6 cellular contexts compared by ENCODE assay signal in the genomic region with DNA sequence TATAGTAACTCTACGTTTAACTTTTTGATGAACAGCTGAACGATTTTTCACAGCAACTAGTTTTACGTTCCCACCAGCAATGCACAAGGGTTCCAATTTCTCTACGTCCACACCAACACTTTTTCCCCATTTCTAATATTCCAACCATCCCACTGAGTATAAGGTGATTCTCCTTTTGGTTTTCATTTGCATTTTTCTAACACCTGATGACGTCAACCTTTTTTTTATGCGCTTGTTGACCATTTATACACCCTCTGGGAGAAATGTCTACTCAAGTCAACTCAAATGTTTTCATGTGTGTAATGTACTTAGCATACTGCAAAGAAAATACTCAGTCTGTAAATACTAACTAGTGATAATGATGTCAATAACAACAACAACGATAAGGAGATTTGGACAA.
"Had no signal": no experiment of that assay in that cellular context is flagged by ENCODE, and none has a peak within 500 bp of the region (broad histone marks: within the 10 kb centered on the region; RNA-seq: fewer than 3 reads in every experiment).

No MANE protein-coding gene starts in this region.

- DNase-seq: H7, HFFc6, Kasumi-1, KG1 had no signal

- H3K4me2 ChIP-seq: GM23338 had no signal

- H3K36me3 ChIP-seq: HAP-1 had no signal

- H3K9me3 ChIP-seq: HAP-1 had no signal

- H3K4me3 ChIP-seq: GM23338, HAP-1 had no signal
